Comparison of ENCODE assay signal across 24 cellular contexts in the genomic region with DNA sequence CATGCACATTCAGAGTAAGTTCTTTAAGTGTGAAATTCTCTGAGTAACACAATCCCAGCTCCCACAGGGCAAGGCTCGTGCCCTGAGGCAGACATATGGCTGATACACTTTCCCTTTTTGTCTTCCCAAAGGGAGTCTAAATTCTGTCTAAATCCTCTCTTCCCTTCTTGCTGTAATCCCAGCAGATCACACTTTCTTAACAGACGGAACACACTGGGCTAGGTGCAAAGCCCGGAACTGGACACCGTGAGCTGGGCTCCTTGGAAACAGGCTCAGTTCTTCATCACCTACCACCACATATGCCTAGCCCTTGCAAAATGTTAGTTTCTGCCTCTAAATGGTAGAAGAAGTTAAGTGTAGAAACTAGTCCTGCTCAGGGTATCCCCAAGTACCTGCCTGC.
DNase-seq lines count a peak whose midpoint lies in the region; ATAC-seq, FAIRE-seq and TF ChIP-seq lines count a peak whose summit lies in the region.
"Had no signal": no experiment of that assay in that cellular context is flagged by ENCODE, and none has a peak within 500 bp of the region (broad histone marks: within the 10 kb centered on the region; RNA-seq: fewer than 3 reads in every experiment).

No MANE protein-coding gene starts in this region.

- H3K36me3 ChIP-seq in bronchial epithelial cell (ENCODE audit: control insufficient read depth, insufficient read depth, low read length) (no peaks in the 10 kb centered on the region), small intestine (ENCODE audit: control insufficient read depth in 2 of 2, insufficient read depth in 2 of 2, low read length in 2 of 2) (no peaks in the 10 kb centered on the region)
- H3K36me3 ChIP-seq in CD8-positive, alpha-beta T cell (ENCODE audit: insufficient read depth, low read length): no peaks in the 10 kb centered on the region

- H3K9me3 ChIP-seq in CD8-positive, alpha-beta T cell (ENCODE audit: low read length): no peaks in the 10 kb centered on the region
- no peaks in the 10 kb centered on the region for H3K9me3 ChIP-seq in small intestine (ENCODE audit: control insufficient read depth, low read depth)
- H3K9me3 ChIP-seq: BLaER1 had no signal

- no peak overlapping the region for H3K27ac ChIP-seq in CD8-positive, alpha-beta T cell (ENCODE audit: low read depth, low read length)
- no peak overlapping the region for H3K27ac ChIP-seq in small intestine (ENCODE audit: low read depth in 1 of 2, low read length in 1 of 2)
- H3K27ac ChIP-seq: BLaER1, GM23248, RWPE1 had no signal

- no peaks in the 10 kb centered on the region for H3K4me1 ChIP-seq in CD8-positive, alpha-beta T cell (ENCODE audit: insufficient read depth, low read length)
- H3K4me1 ChIP-seq in small intestine (ENCODE audit: control insufficient read depth in 2 of 2, insufficient read depth in 1 of 2, low read depth in 1 of 2, low read length in 1 of 2): no peaks in the 10 kb centered on the region

- ATAC-seq in CD8-positive, alpha-beta T cell: no peak
- no peak for ATAC-seq in HG03457 (IDR thresholded peaks at IDR 0.05; ENCODE audit: unreplicated experiment)
- ATAC-seq: GM12878, Panc1 had no signal

- peak; percentile 68 for FAIRE-seq in bronchial epithelial cell (lab: Jason Lieb, UNC)
- FAIRE-seq in small intestine (lab: Jason Lieb, UNC): no peak
- FAIRE-seq: GM12878, HTR-8/SVneo had no signal

- H3K4me1 Mint-ChIP-seq in nephron: peaks cover 56% of the 10 kb centered on the region
- no peaks in the 10 kb centered on the region for H3K4me1 Mint-ChIP-seq in CD8-positive, alpha-beta T cell (ENCODE audit: low read depth)
- H3K4me1 Mint-ChIP-seq: CD4-positive, CD25-positive, alpha-beta regulatory T cell had no signal

- no peaks in the 10 kb centered on the region for H3K27me3 ChIP-seq in bronchial epithelial cell (ENCODE audit: control insufficient read depth, insufficient read depth, low read length)
- H3K27me3 ChIP-seq in CD8-positive, alpha-beta T cell (ENCODE audit: insufficient read depth, low read length): no peaks in the 10 kb centered on the region
- H3K27me3 ChIP-seq in small intestine (ENCODE audit: control insufficient read depth in 2 of 2, insufficient read depth in 2 of 2, low read length in 2 of 2): no peaks in the 10 kb centered on the region
- H3K27me3 ChIP-seq: BLaER1 had no signal

- peak; percentile 72 for DNase-seq in D341Med (ENCODE audit: low spot score)
- peak; percentile 68 for DNase-seq in NCI-H524 treated with DMSO at 0.1 percent for 48 hours (lab: John Stamatoyannopoulos, UW)
- DNase-seq in bronchial epithelial cell (ENCODE audit: low read depth): no peak
- no peak for DNase-seq in CD8-positive, alpha-beta T cell
- DNase-seq in stimulated activated CD4-positive, alpha-beta T cell treated with anti-CD3 and anti-CD28 coated beads, Interleukin-4, amount 100 ng/mL, for 24 hours: no peak
- DNase-seq in small intestine: no peak
- DNase-seq: CD4-positive, CD25-positive, alpha-beta regulatory T cell; GDM1; GM23248; H9; KBM-7; NCI-H1105 treated with DMSO at 0.1 percent for 48 hours; NCI-H146; NCI-H1930; NCI-H2107; NCI-H526; SHP77 had no signal

- H3K27ac Mint-ChIP-seq in nephron: peak overlapping the region in 2 of 3 experiments; percentile 38 to 67
- no peak overlapping the region for H3K27ac Mint-ChIP-seq in CD8-positive, alpha-beta T cell
- H3K27ac Mint-ChIP-seq: CD4-positive, CD25-positive, alpha-beta regulatory T cell had no signal

- POLR2A ChIA-PET in CD8-positive, alpha-beta T cell (lab: Charles Lee): no interaction called here

- H3K4me3 ChIP-seq in bronchial epithelial cell (ENCODE audit: low read depth, low read length) (no peak overlapping the region), small intestine (ENCODE audit: low read depth in 1 of 2, low read length in 2 of 2) (no peak overlapping the region)
- H3K4me3 ChIP-seq in CD8-positive, alpha-beta T cell (ENCODE audit: low read depth, low read length): no peak overlapping the region
- H3K4me3 ChIP-seq: BLaER1, GM12878, GM23248 had no signal

- intact Hi-C loops in CD8-positive, alpha-beta T cell (cut with DNase I, micrococcal nuclease): no loop called here

- H3K4me3 Mint-ChIP-seq in nephron: no peak overlapping the region
- H3K4me3 Mint-ChIP-seq in CD8-positive, alpha-beta T cell: no peak overlapping the region
- H3K4me3 Mint-ChIP-seq: CD4-positive, CD25-positive, alpha-beta regulatory T cell; H9 had no signal

- H3K36me3 Mint-ChIP-seq in nephron (ENCODE audit: low read depth): no peaks in the 10 kb centered on the region
- H3K36me3 Mint-ChIP-seq in CD8-positive, alpha-beta T cell: no peaks in the 10 kb centered on the region
- H3K36me3 Mint-ChIP-seq: CD4-positive, CD25-positive, alpha-beta regulatory T cell had no signal

- H3K9me3 Mint-ChIP-seq in nephron: no peaks in the 10 kb centered on the region
- no peaks in the 10 kb centered on the region for H3K9me3 Mint-ChIP-seq in CD8-positive, alpha-beta T cell
- H3K9me3 Mint-ChIP-seq: CD4-positive, CD25-positive, alpha-beta regulatory T cell; H9 had no signal

- TF ChIP-seq CTCF in bronchial epithelial cell (IDR thresholded peaks at IDR 0.05; ENCODE audit: insufficient read depth, low read length, severe bottlenecking) (no peak), nephron (IDR thresholded peaks at IDR 0.05; ENCODE audit: unreplicated experiment in 3 of 3) (no peak)
- no peak for TF ChIP-seq CTCF in CD8-positive, alpha-beta T cell (IDR thresholded peaks at IDR 0.05)

- peaks cover 25% of the 10 kb centered on the region for H3K27me3 Mint-ChIP-seq in nephron (ENCODE audit: low read depth)
- no peaks in the 10 kb centered on the region for H3K27me3 Mint-ChIP-seq in CD8-positive, alpha-beta T cell (ENCODE audit: low read depth)
- H3K27me3 Mint-ChIP-seq: CD4-positive, CD25-positive, alpha-beta regulatory T cell had no signal

- CTCF ChIA-PET in CD8-positive, alpha-beta T cell (lab: Charles Lee): no interaction called here

- 46 to 83% (median 81%) methylated on average over 4 of the region's 4 CpGs for WGBS in small intestine, 3 donors

Comparison
In these comparisons a context has a peak if more than half of its experiments do, and no peak if none do; other contexts are left out.
1. DNase-seq: peak in D341Med (single experiment) and NCI-H524 treated with DMSO at 0.1 percent for 48 hours (single experiment); none in bronchial epithelial cell (single experiment), CD8-positive, alpha-beta T cell (0 of 7), stimulated activated CD4-positive, alpha-beta T cell treated with anti-CD3 and anti-CD28 coated beads, Interleukin-4, amount 100 ng/mL, for 24 hours (single experiment) and small intestine (single experiment).